Comparison of ENCODE assay signal across 1 cellular context in the genomic region with DNA sequence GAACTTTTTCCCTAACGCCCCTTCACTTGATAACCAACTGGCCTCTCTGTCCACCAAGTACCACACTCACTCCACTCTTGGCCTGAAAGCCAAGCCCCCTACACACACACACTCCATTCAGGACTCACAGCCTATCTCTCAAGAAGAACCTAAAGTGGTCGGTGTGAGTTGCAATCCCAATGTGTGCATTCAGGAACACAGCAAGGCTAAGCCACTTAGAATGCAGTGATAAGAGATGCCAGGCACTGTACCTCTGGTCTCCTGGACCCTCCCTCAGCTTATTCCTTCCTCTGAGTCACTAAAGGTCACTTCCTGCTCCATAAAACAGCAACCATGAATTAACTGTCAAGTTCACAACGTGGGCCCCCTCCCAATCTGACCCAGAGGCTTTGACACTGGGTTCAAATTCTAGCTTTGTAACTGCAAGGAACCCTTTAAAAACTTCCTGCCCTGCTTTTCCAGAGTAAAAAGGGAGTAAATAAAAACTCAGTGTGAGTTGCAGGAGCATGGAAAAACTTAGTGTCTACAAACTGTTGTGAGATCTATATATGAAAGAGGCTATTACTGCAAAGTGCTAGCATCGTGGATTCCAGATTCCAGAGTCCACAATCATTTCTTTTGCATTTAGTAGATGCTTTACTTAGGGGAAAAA.
TF ChIP-seq lines count a peak whose summit lies in the region.

No MANE protein-coding gene starts in this region.

TF ChIP-seq in endothelial cell of umbilical vein, 7 proteins besides CTCF, POLR2A, EP300 and RAD21:
- TF ChIP-seq FOS (IDR thresholded peaks at IDR 0.05; ENCODE audit: borderline replicate concordance, insufficient read depth, low read length), result peak; percentile 38
- TF ChIP-seq, protein P1, sequence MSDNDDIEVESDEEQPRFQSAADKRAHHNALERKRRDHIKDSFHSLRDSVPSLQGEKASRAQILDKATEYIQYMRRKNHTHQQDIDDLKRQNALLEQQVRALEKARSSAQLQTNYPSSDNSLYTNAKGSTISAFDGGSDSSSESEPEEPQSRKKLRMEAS (IDR thresholded peaks at IDR 0.05; ENCODE audit: insufficient read depth, insufficient read length), result no peak
TF ChIP-seq in endothelial cell of umbilical vein: peak in this region for 1.
